ENCODE assay signal across 14 cellular contexts in genomic region chr6:124661231-124661630, GRCh38.
"Had no signal": no experiment of that assay in that cellular context is flagged by ENCODE, and none has a peak within 500 bp of the region (broad histone marks: within the 10 kb centered on the region; RNA-seq: fewer than 3 reads in every experiment).

No MANE protein-coding gene starts in this region.

- H3K4me1 ChIP-seq: breast epithelium, left ventricle myocardium inferior had no signal

- H2AFZ ChIP-seq: parathyroid adenoma had no signal

- H3K36me3 Mint-ChIP-seq: activated naive CD8-positive, alpha-beta T cell treated with anti-CD3 and anti-CD28 coated beads for 36 hours; memory B cell had no signal

- H3K9me3 ChIP-seq: breast epithelium had no signal

- H3K27ac ChIP-seq: breast epithelium, left ventricle myocardium inferior, parathyroid adenoma, VCaP had no signal

- H3K9me3 Mint-ChIP-seq: activated naive CD8-positive, alpha-beta T cell treated with anti-CD3 and anti-CD28 coated beads for 36 hours had no signal

- H3K27me3 ChIP-seq: breast epithelium had no signal

- H3K4me1 Mint-ChIP-seq: activated CD4-positive, alpha-beta memory T cell treated with anti-CD3 and anti-CD28 coated beads, Interleukin-2, amount 10 ng/mL, durations not matched to agents 7 days and 5 days; activated CD4-positive, alpha-beta T cell treated with anti-CD3 and anti-CD28 coated beads for 36 hours; activated naive CD8-positive, alpha-beta T cell treated with anti-CD3 and anti-CD28 coated beads for 36 hours; memory B cell had no signal

- DNase-seq: activated CD4-positive, alpha-beta memory T cell treated with anti-CD3 and anti-CD28 coated beads, Interleukin-2, amount 10 ng/mL, durations not matched to agents 7 days and 5 days; activated CD4-positive, alpha-beta T cell treated with anti-CD3 and anti-CD28 coated beads for 36 hours; activated gamma-delta T cell; activated naive CD8-positive, alpha-beta T cell treated with anti-CD3 and anti-CD28 coated beads for 36 hours; activated T-cell treated with anti-CD3 and anti-CD28 coated beads, Interleukin-2, amount 50 U/mL, for 48 hours; hippocampal formation; left ventricle myocardium inferior; small intestine had no signal

- H3K27me3 Mint-ChIP-seq: activated CD4-positive, alpha-beta memory T cell treated with anti-CD3 and anti-CD28 coated beads, Interleukin-2, amount 10 ng/mL, durations not matched to agents 7 days and 5 days; activated CD4-positive, alpha-beta T cell treated with anti-CD3 and anti-CD28 coated beads for 36 hours; activated naive CD8-positive, alpha-beta T cell treated with anti-CD3 and anti-CD28 coated beads for 36 hours; memory B cell had no signal

- H3K27ac Mint-ChIP-seq: activated CD4-positive, alpha-beta memory T cell treated with anti-CD3 and anti-CD28 coated beads, Interleukin-2, amount 10 ng/mL, durations not matched to agents 7 days and 5 days; activated CD4-positive, alpha-beta T cell treated with anti-CD3 and anti-CD28 coated beads for 36 hours; activated naive CD8-positive, alpha-beta T cell treated with anti-CD3 and anti-CD28 coated beads for 36 hours; memory B cell had no signal

- H3K79me2 ChIP-seq: parathyroid adenoma had no signal

- H3K9ac ChIP-seq: parathyroid adenoma had no signal

- H3K4me3 ChIP-seq: breast epithelium, left ventricle myocardium inferior had no signal

- H3K4me3 Mint-ChIP-seq: activated CD4-positive, alpha-beta memory T cell treated with anti-CD3 and anti-CD28 coated beads, Interleukin-2, amount 10 ng/mL, durations not matched to agents 7 days and 5 days; activated CD4-positive, alpha-beta T cell treated with anti-CD3 and anti-CD28 coated beads for 36 hours; activated naive CD8-positive, alpha-beta T cell treated with anti-CD3 and anti-CD28 coated beads for 36 hours; memory B cell; neural crest cell had no signal

- H3K36me3 ChIP-seq: breast epithelium, left ventricle myocardium inferior had no signal

- ATAC-seq: activated CD4-positive, alpha-beta T cell treated with anti-CD3 and anti-CD28 coated beads for 36 hours; esophagus mucosa had no signal
